In the genomic region with DNA sequence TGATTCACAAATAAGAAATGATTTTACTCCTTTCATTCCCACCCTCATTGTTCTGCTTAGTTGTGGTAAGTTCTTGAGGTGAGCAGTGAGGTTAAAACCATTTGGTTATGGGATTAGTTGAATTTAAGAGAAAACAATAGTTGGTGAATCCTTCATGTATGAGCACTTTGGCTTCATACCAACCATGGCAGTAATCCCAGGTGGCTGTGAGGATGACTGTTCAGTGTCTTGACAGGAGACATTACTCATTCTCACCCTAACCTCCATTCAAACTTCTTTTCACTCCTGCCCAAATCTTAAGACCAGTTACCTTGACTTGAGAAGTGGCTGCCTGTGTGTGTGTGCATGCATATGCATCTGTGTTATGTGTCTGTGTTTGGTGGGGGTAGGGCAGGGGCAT, we compare ENCODE assay signal across 13 cellular contexts.
A peak's percentile ranks its signal among the peaks of the same experiment; 100 is the strongest.
DNase-seq lines count a peak whose midpoint lies in the region; ATAC-seq, FAIRE-seq and TF ChIP-seq lines count a peak whose summit lies in the region.
"Had no signal": no experiment of that assay in that cellular context is flagged by ENCODE, and none has a peak within 500 bp of the region (broad histone marks: within the 10 kb centered on the region; RNA-seq: fewer than 3 reads in every experiment).

No MANE protein-coding gene starts in this region.

- H3K4me1 ChIP-seq in keratinocyte (ENCODE audit: control insufficient read depth, extremely low read depth, insufficient read depth, low read length), result peaks cover 24% of the 10 kb centered on the region
- H3K4me1 ChIP-seq: Caco-2 had no signal

- H3K36me3 Mint-ChIP-seq in activated T-helper 17 cell treated with anti-CD3 and anti-CD28 coated beads, Interleukin-2, amount 50 U/mL, for 72 hours (ENCODE audit: low read depth), result no peaks in the 10 kb centered on the region

- no peak overlapping the region for H2AFZ ChIP-seq in keratinocyte (ENCODE audit: control insufficient read depth, low read length)

- dilution Hi-C loops in keratinocyte (cut with MboI; ENCODE audit: extremely low pct_ligation_motif_present, low sequenced_read_pairs), result no loop called here

- H3K36me3 ChIP-seq in keratinocyte (ENCODE audit: control insufficient read depth in 2 of 2, extremely low read depth in 1 of 2, insufficient read depth in 2 of 2, low read length in 2 of 2), result peaks cover 0 to 1% of the 10 kb centered on the region in 2 experiments
- H3K36me3 ChIP-seq: cardiac muscle cell, left ventricle myocardium inferior had no signal

- H3K4me3 Mint-ChIP-seq in activated T-helper 17 cell treated with anti-CD3 and anti-CD28 coated beads, Interleukin-2, amount 50 U/mL, for 72 hours, result no peak overlapping the region

- peaks cover 2% of the 10 kb centered on the region for H3K9me1 ChIP-seq in keratinocyte (ENCODE audit: control insufficient read depth, extremely low read depth, insufficient read depth, low read length)

- no peak overlapping the region for H3K4me3 ChIP-seq in keratinocyte (ENCODE audit: control insufficient read depth in 2 of 3, extremely low read depth in 1 of 3, insufficient read depth in 2 of 3, low read depth in 1 of 3, low read length in 3 of 3)
- H3K4me3 ChIP-seq: cardiac muscle cell, left ventricle myocardium inferior had no signal

- no peak overlapping the region for H3K9ac ChIP-seq in keratinocyte (ENCODE audit: control insufficient read depth, extremely low read depth, insufficient read depth, low read length)

- TF ChIP-seq CTCF in keratinocyte (optimal IDR thresholded peaks at IDR 0.05 in 1 of 3, IDR thresholded peaks at IDR 0.05 in 1 of 3, conservative IDR thresholded peaks at IDR 0.05 in 1 of 3; ENCODE audit: extremely low read depth in 1 of 3, insufficient read depth in 2 of 3, low read length in 3 of 3), result no peak

- H3K27me3 ChIP-seq in keratinocyte (ENCODE audit: control insufficient read depth, extremely low read depth, insufficient read depth, low read length), result no peaks in the 10 kb centered on the region
- H3K27me3 ChIP-seq: cardiac muscle cell had no signal

- ATAC-seq in activated T-helper 17 cell treated with anti-CD3 and anti-CD28 coated beads, Interleukin-2, amount 50 U/mL, for 72 hours (replicated peaks), result peak; percentile 60
- no peak for ATAC-seq in GM18517 (IDR thresholded peaks at IDR 0.05; ENCODE audit: unreplicated experiment)

- peak overlapping the region; percentile 31 for H3K4me2 ChIP-seq in keratinocyte (ENCODE audit: control insufficient read depth, extremely low read depth, insufficient read depth, low read depth, low read length)

- TF ChIP-seq POLR2A in erythroblast (IDR thresholded peaks at IDR 0.05; ENCODE audit: low read length), result no peak

- H3K27me3 Mint-ChIP-seq in activated T-helper 17 cell treated with anti-CD3 and anti-CD28 coated beads, Interleukin-2, amount 50 U/mL, for 72 hours, result peaks cover 21% of the 10 kb centered on the region

- no peaks in the 10 kb centered on the region for H4K20me1 ChIP-seq in keratinocyte (ENCODE audit: control insufficient read depth, extremely low read depth, insufficient read depth, low read length)

- H3K27ac Mint-ChIP-seq in activated T-helper 17 cell treated with anti-CD3 and anti-CD28 coated beads, Interleukin-2, amount 50 U/mL, for 72 hours, result no peak overlapping the region

- peaks cover 7% of the 10 kb centered on the region for H3K4me1 Mint-ChIP-seq in activated T-helper 17 cell treated with anti-CD3 and anti-CD28 coated beads, Interleukin-2, amount 50 U/mL, for 72 hours

- H3K79me2 ChIP-seq in keratinocyte (ENCODE audit: control insufficient read depth, insufficient read depth, low read length), result no peaks in the 10 kb centered on the region

- no peaks in the 10 kb centered on the region for H3K9me3 ChIP-seq in keratinocyte (ENCODE audit: control insufficient read depth, low read depth, low read length)
- H3K9me3 ChIP-seq: Caco-2, left ventricle myocardium inferior had no signal

- peak; percentile 98 for FAIRE-seq in keratinocyte (lab: Jason Lieb, UNC)
- FAIRE-seq: GM18507 had no signal

- DNase-seq in A172 (ENCODE audit: low spot score) (peak; percentile 25), GM03348 (ENCODE audit: low spot score) (peak; percentile 52), keratinocyte (ENCODE audit: low read depth, low spot score) (peak; percentile 60), erythroblast (lab: John Stamatoyannopoulos, UW) (no peak), LoVo (ENCODE audit: low spot score) (no peak), activated gamma-delta T cell treated with Interleukin-2 at 50 U/mL for 16 hours (no peak)
- DNase-seq: Caco-2, KBM-7, left ventricle myocardium inferior had no signal

- H3K9me3 Mint-ChIP-seq in activated T-helper 17 cell treated with anti-CD3 and anti-CD28 coated beads, Interleukin-2, amount 50 U/mL, for 72 hours, result no peaks in the 10 kb centered on the region

- no peak overlapping the region for H3K27ac ChIP-seq in keratinocyte (ENCODE audit: control insufficient read depth, insufficient read depth, low read length)
- H3K27ac ChIP-seq: cardiac muscle cell, left ventricle myocardium inferior had no signal

Comparison
In these comparisons a context has a peak if more than half of its experiments do, and no peak if none do; other contexts are left out.
1. DNase-seq: peak in A172 (single experiment), GM03348 (single experiment) and keratinocyte (single experiment); none in erythroblast (0 of 2), LoVo (single experiment) and activated gamma-delta T cell treated with Interleukin-2 at 50 U/mL for 16 hours (single experiment).